Comparison of ENCODE assay signal across 9 cellular contexts in genomic region chr21:35583566-35584216, GRCh38.
"Had no signal": no experiment of that assay in that cellular context is flagged by ENCODE, and none has a peak within 500 bp of the region (broad histone marks: within the 10 kb centered on the region; RNA-seq: fewer than 3 reads in every experiment).

No MANE protein-coding gene starts in this region.

- H3K9ac ChIP-seq: GM23248 had no signal

- H3K27ac Mint-ChIP-seq: HFFc6, IgD-negative memory B cell had no signal

- DNase-seq: GM23248, GOT3, H7, HFFc6 had no signal

- H3K4me3 Mint-ChIP-seq: HFFc6, IgD-negative memory B cell had no signal

- ATAC-seq: HCT116, HepG2 had no signal

- H3K36me3 ChIP-seq: HAP-1 had no signal

- H3K27ac ChIP-seq: GM23248, HL-60 had no signal

- H2AFZ ChIP-seq: GM23248 had no signal

- H3K36me3 Mint-ChIP-seq: IgD-negative memory B cell had no signal

- H3K4me3 ChIP-seq: GM23248, HAP-1 had no signal

- H3K4me1 ChIP-seq: HAP-1 had no signal

- H3K9me3 Mint-ChIP-seq: HFFc6 had no signal

- H3K9me3 ChIP-seq: HAP-1 had no signal
